In the genomic region with DNA sequence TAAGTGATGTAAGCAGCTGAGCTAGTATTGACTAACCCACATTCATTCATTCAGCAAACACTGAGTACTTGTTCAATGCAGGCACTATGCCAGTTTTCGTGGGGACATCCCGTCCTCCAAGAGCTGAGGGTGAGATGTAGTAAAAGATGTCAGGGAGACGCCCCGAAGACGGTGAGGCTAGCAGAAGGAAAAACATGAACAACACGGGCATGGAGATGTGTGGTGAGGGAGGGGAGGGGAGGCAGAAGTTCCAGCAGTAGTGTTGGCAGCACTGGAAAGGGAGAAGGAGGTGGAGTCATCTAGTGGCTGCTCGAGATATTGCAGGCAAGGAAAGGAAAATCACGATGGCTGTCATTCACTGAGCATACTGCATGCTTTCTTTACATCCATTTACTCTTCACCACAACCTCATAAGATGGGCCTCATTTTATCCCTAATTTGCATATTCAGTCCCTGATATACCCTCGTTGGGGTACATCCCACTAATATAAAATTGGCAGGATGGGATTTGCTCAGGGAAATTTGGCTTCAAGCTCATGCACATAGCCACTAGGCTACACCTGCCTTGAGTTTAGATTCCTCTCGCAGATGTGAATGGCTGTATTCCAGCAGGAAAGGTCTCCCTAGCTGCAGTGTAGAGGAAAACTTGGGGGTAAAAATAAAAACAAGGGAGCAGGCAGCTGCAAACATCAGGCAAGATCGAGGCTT, we compare ENCODE assay signal across 8 cellular contexts. TPM values are rescaled to one million over a fixed set of nuclear protein-coding genes. Genes with fewer than 3 reads are reported as not detected.
DNase-seq lines count a peak whose midpoint lies in the region; ATAC-seq and TF ChIP-seq lines count a peak whose summit lies in the region.

No MANE protein-coding gene starts in this region.

- DNase-seq in GM04503 (ENCODE audit: low read depth) (peak; percentile 12), HEK293T (ENCODE audit: extremely low spot score) (peak; percentile 82), NCI-H2227 (lab: John Stamatoyannopoulos, UW; ENCODE audit: unreplicated experiment) (peak; percentile 71), epithelial cell of proximal tubule (ENCODE audit: low read depth) (no peak), mesothelial cell of epicardium (ENCODE audit: low spot score in 2 of 2, unreplicated experiment in 2 of 2) (peak in 1 of 2 experiments; percentile 69), thoracic aorta (ENCODE audit: low spot score) (no peak)
- DNase-seq in activated CD4-positive, alpha-beta T cell treated with anti-CD3 and anti-CD28 coated beads, Interleukin-2, amount 50 U/mL, for 48 hours: peak; percentile 49 to 61
- no peak for DNase-seq in activated CD4-positive, CD25-positive, alpha-beta regulatory T cell (lab: John Stamatoyannopoulos, UW)

- H3K4me3 ChIP-seq in epithelial cell of proximal tubule (ENCODE audit: low read depth, low read length) (no peak overlapping the region), thoracic aorta (no peak overlapping the region)

- H3K27me3 ChIP-seq in thoracic aorta (replicated peaks; ENCODE audit: insufficient read depth): no peaks in the 10 kb centered on the region

- no peaks in the 10 kb centered on the region for H3K36me3 ChIP-seq in thoracic aorta

- H3K4me3 Mint-ChIP-seq in mesothelial cell of epicardium: no peak overlapping the region

- peaks cover 12% of the 10 kb centered on the region for H3K4me1 Mint-ChIP-seq in mesothelial cell of epicardium

- H3K9me3 Mint-ChIP-seq in mesothelial cell of epicardium: no peaks in the 10 kb centered on the region

- TF ChIP-seq CTCF in epithelial cell of proximal tubule (conservative IDR thresholded peaks at IDR 0.05; ENCODE audit: low read depth, low read length): peak; percentile 98
- peak; percentile 90 for TF ChIP-seq CTCF in mesothelial cell of epicardium (IDR thresholded peaks at IDR 0.05; ENCODE audit: unreplicated experiment)
- TF ChIP-seq CTCF in thoracic aorta (IDR thresholded peaks at IDR 0.05): peak; percentile 98

- H3K27ac Mint-ChIP-seq in mesothelial cell of epicardium: no peak overlapping the region

- no peaks in the 10 kb centered on the region for H3K9me3 ChIP-seq in thoracic aorta

- CTCF ChIA-PET in HEK293T (lab: Yijun Ruan, JAX): interaction anchor here (0.6 to 2.5 kb wide), 10 partner anchors 9 to 145 kb away, joined by 3 to 10 read pairs (median 4); a partner anchor contains a TSS

- no peak for ATAC-seq in thoracic aorta (ENCODE audit: insufficient number of reproducible peaks, low FRiP score, low read depth)

- H3K36me3 Mint-ChIP-seq in mesothelial cell of epicardium: no peaks in the 10 kb centered on the region

- no peak overlapping the region for H3K27ac ChIP-seq in thoracic aorta

- POLR2A ChIA-PET in HEK293T (lab: Yijun Ruan, JAX): no interaction called here

- H3K4me1 ChIP-seq in thoracic aorta (ENCODE audit: control insufficient read depth in 1 of 2, low read depth in 2 of 2): peaks cover 10 to 11% of the 10 kb centered on the region in 2 donors

- H3K27me3 Mint-ChIP-seq in mesothelial cell of epicardium (ENCODE audit: low read depth): peaks cover 36% of the 10 kb centered on the region

TF ChIP-seq in HEK293T, 16 proteins besides CTCF, POLR2A, EP300 and RAD21:
- TF ChIP-seq FOXA1 (IDR thresholded peaks at IDR 0.05) (no peak), FOXM1 (IDR thresholded peaks at IDR 0.05; ENCODE audit: borderline replicate concordance) (no peak)
- TF ChIP-seq, protein P1, sequence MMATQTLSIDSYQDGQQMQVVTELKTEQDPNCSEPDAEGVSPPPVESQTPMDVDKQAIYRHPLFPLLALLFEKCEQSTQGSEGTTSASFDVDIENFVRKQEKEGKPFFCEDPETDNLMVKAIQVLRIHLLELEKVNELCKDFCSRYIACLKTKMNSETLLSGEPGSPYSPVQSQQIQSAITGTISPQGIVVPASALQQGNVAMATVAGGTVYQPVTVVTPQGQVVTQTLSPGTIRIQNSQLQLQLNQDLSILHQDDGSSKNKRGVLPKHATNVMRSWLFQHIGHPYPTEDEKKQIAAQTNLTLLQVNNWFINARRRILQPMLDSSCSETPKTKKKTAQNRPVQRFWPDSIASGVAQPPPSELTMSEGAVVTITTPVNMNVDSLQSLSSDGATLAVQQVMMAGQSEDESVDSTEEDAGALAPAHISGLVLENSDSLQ (IDR thresholded peaks at IDR 0.05): peak; percentile 69

RNA-seq across cellular contexts. Expression of a gene that starts 14.5 kb away (rescaled TPM):
- total RNA-seq in epithelial cell of proximal tubule: 14.3 and 43.2 TPM in 2 replicates
- total RNA-seq in mesothelial cell of epicardium: not detected in 3 replicates
- total RNA-seq in thoracic aorta: not detected

RNA-seq across cellular contexts. Expression of a gene that starts 38.1 kb away (rescaled TPM):
- total RNA-seq in epithelial cell of proximal tubule: not detected in 2 replicates
- not detected in 3 replicates for total RNA-seq in mesothelial cell of epicardium
- total RNA-seq in thoracic aorta: not detected

RNA-seq across cellular contexts. Expression of a gene that starts 56.6 kb away (rescaled TPM):
- total RNA-seq in epithelial cell of proximal tubule (0.69 and 1.4 TPM in 2 replicates), mesothelial cell of epicardium (0.09 to 0.24 TPM in 2 of 3 replicates, not detected in the other), thoracic aorta (1 to 10 TPM; 2.4 to 3.0 TPM)

Comparison
In these comparisons a context has a peak if more than half of its experiments do, and no peak if none do; other contexts are left out.
1. DNase-seq: peak in GM04503 (single experiment), HEK293T (single experiment), NCI-H2227 (single experiment) and activated CD4-positive, alpha-beta T cell treated with anti-CD3 and anti-CD28 coated beads, Interleukin-2, amount 50 U/mL, for 48 hours (2 of 2); none in epithelial cell of proximal tubule (single experiment), thoracic aorta (single experiment) and activated CD4-positive, CD25-positive, alpha-beta regulatory T cell (0 of 4).
2. Peak in every context shown above with its lines, with median percentiles within 50 percentile points of each other: CTCF ChIP-seq.